ENCODE assay signal across 25 cellular contexts in genomic region chr1:245987222-245987545, GRCh38.
A peak's percentile ranks its signal among the peaks of the same experiment; 100 is the strongest.
DNase-seq lines count a peak whose midpoint lies in the region; ATAC-seq, FAIRE-seq and TF ChIP-seq lines count a peak whose summit lies in the region.
"Had no signal": no experiment of that assay in that cellular context is flagged by ENCODE, and none has a peak within 500 bp of the region (broad histone marks: within the 10 kb centered on the region; RNA-seq: fewer than 3 reads in every experiment).

No MANE protein-coding gene starts in this region.

- TF ChIP-seq CTCF in BE2C (IDR thresholded peaks at IDR 0.05; ENCODE audit: low read depth, low read length): no peak
- TF ChIP-seq CTCF in endothelial cell of umbilical vein (IDR thresholded peaks at IDR 0.05; ENCODE audit: extremely low read depth in 1 of 2, insufficient read depth in 1 of 2, low read depth in 1 of 2, low read length in 2 of 2): no peak
- TF ChIP-seq CTCF in osteoblast (IDR thresholded peaks at IDR 0.05; ENCODE audit: extremely low read depth, low read depth, low read length): no peak
- TF ChIP-seq CTCF in endothelial cell (IDR thresholded peaks at IDR 0.05; ENCODE audit: unreplicated experiment): no peak

- no peak overlapping the region for H3K27ac Mint-ChIP-seq in endothelial cell (ENCODE audit: unreplicated experiment)
- no peak overlapping the region for H3K27ac Mint-ChIP-seq in naive thymus-derived CD4-positive, alpha-beta T cell
- H3K27ac Mint-ChIP-seq: activated naive CD4-positive, alpha-beta T cell treated with anti-CD3 and anti-CD28 coated beads for 36 hours; CD14-positive monocyte had no signal

- intact Hi-C loops in endothelial cell of umbilical vein (cut with micrococcal nuclease): no loop called here
- intact Hi-C loops in naive thymus-derived CD4-positive, alpha-beta T cell (cut with micrococcal nuclease): no loop called here

- H3K36me3 ChIP-seq in BE2C (peaks cover 8% of the 10 kb centered on the region), endothelial cell of umbilical vein (ENCODE audit: control insufficient read depth in 2 of 2, extremely low read depth in 1 of 2, insufficient read depth in 2 of 2, low read length in 2 of 2) (no peaks in the 10 kb centered on the region), osteoblast (ENCODE audit: insufficient read depth, low read length) (no peaks in the 10 kb centered on the region)
- no peaks in the 10 kb centered on the region for H3K36me3 ChIP-seq in naive thymus-derived CD4-positive, alpha-beta T cell (ENCODE audit: control insufficient read depth in 2 of 3, insufficient read depth in 3 of 3, low read length in 3 of 3)
- H3K36me3 ChIP-seq: colonic mucosa, esophagus squamous epithelium had no signal

- no peak overlapping the region for H3K4me3 Mint-ChIP-seq in endothelial cell (ENCODE audit: unreplicated experiment)
- H3K4me3 Mint-ChIP-seq in naive thymus-derived CD4-positive, alpha-beta T cell: no peak overlapping the region
- H3K4me3 Mint-ChIP-seq: activated naive CD4-positive, alpha-beta T cell treated with anti-CD3 and anti-CD28 coated beads for 36 hours; CD14-positive monocyte had no signal

- H3K9me3 Mint-ChIP-seq in endothelial cell (ENCODE audit: unreplicated experiment): no peaks in the 10 kb centered on the region
- H3K9me3 Mint-ChIP-seq in naive thymus-derived CD4-positive, alpha-beta T cell: peaks cover 0 to 3% (median 0%) of the 10 kb centered on the region in 11 donors
- H3K9me3 Mint-ChIP-seq: activated naive CD4-positive, alpha-beta T cell treated with anti-CD3 and anti-CD28 coated beads for 36 hours had no signal

- no peaks in the 10 kb centered on the region for H3K4me1 Mint-ChIP-seq in endothelial cell (ENCODE audit: unreplicated experiment)
- peaks cover 0 to 5% (median 0%) of the 10 kb centered on the region in 7 donors for H3K4me1 Mint-ChIP-seq in naive thymus-derived CD4-positive, alpha-beta T cell

- DNase-seq in BE2C (no peak), RCC 7860 (ENCODE audit: low spot score) (peak; percentile 28), endothelial cell of umbilical vein (ENCODE audit: low read depth, low spot score) (no peak), osteoblast (ENCODE audit: insufficient read length, low spot score, missing footprints) (no peak), endothelial cell (ENCODE audit: low spot score) (no peak), HEK293T (ENCODE audit: extremely low spot score) (no peak)
- DNase-seq in naive thymus-derived CD4-positive, alpha-beta T cell: no peak
- DNase-seq: activated CD4-positive, alpha-beta T cell treated with anti-CD3 and anti-CD28 coated beads for 48 hours; activated naive CD4-positive, alpha-beta T cell treated with anti-CD3 and anti-CD28 coated beads for 36 hours; activated T-cell treated with anti-CD3 and anti-CD28 coated beads, Interleukin-2, amount 50 U/mL, for 48 hours; colonic mucosa; effector memory CD4-positive, alpha-beta T cell; esophagus squamous epithelium; KG1; kidney; NCI-H524; occipital lobe; retina; stimulated activated CD4-positive, alpha-beta T cell treated with anti-CD3 and anti-CD28 coated beads, Interleukin-4, amount 100 ng/mL, for 24 hours; stimulated activated naive CD4-positive, alpha-beta T cell had no signal

- no peaks in the 10 kb centered on the region for H3K36me3 Mint-ChIP-seq in endothelial cell (ENCODE audit: low read depth, unreplicated experiment)
- H3K36me3 Mint-ChIP-seq in naive thymus-derived CD4-positive, alpha-beta T cell: peaks cover 0 to 19% (median 6%) of the 10 kb centered on the region in 5 donors
- H3K36me3 Mint-ChIP-seq: CD14-positive monocyte had no signal

- no peaks in the 10 kb centered on the region for H3K79me2 ChIP-seq in endothelial cell of umbilical vein (ENCODE audit: control insufficient read depth, insufficient read depth, low read length)
- no peaks in the 10 kb centered on the region for H3K79me2 ChIP-seq in osteoblast (ENCODE audit: insufficient read depth, low read length)

- no peak for ATAC-seq in HG02885 (IDR thresholded peaks at IDR 0.05; ENCODE audit: poor library complexity, unreplicated experiment)
- no peak for ATAC-seq in naive thymus-derived CD4-positive, alpha-beta T cell

- no peak overlapping the region for H2AFZ ChIP-seq in endothelial cell of umbilical vein (ENCODE audit: low read depth, low read length)
- H2AFZ ChIP-seq in osteoblast (ENCODE audit: low read length): no peak overlapping the region

- H3K27me3 ChIP-seq in BE2C (no peaks in the 10 kb centered on the region), endothelial cell of umbilical vein (ENCODE audit: control insufficient read depth in 2 of 2, insufficient read depth in 2 of 2, low read length in 2 of 2) (no peaks in the 10 kb centered on the region), osteoblast (ENCODE audit: insufficient read depth, low read length) (no peaks in the 10 kb centered on the region)
- no peaks in the 10 kb centered on the region for H3K27me3 ChIP-seq in naive thymus-derived CD4-positive, alpha-beta T cell (ENCODE audit: control insufficient read depth in 2 of 2, insufficient read depth in 2 of 2, low read length in 2 of 2)
- H3K27me3 ChIP-seq: colonic mucosa, esophagus squamous epithelium had no signal

- peak overlapping the region; percentile 83 for H3K4me3 ChIP-seq in BE2C (ENCODE audit: low read depth, low read length)
- H3K4me3 ChIP-seq in endothelial cell of umbilical vein (replicated peaks in 1 of 3; ENCODE audit: insufficient read depth in 1 of 3, low read depth in 1 of 3, low read length in 3 of 3): no peak overlapping the region
- H3K4me3 ChIP-seq in osteoblast (ENCODE audit: insufficient read depth, low read length): no peak overlapping the region
- no peak overlapping the region for H3K4me3 ChIP-seq in naive thymus-derived CD4-positive, alpha-beta T cell (ENCODE audit: low read length)
- H3K4me3 ChIP-seq: colonic mucosa, esophagus squamous epithelium, lung had no signal

- H3K9ac ChIP-seq in endothelial cell of umbilical vein (replicated peaks; ENCODE audit: extremely low read depth, insufficient read depth, low read length): no peak overlapping the region

- FAIRE-seq in RCC 7860 (lab: Jason Lieb, UNC) (no peak), endothelial cell of umbilical vein (lab: Jason Lieb, UNC) (no peak)
- FAIRE-seq: bronchial epithelial cell, kidney, urothelium cell line had no signal

- H3K9me1 ChIP-seq in endothelial cell of umbilical vein (replicated peaks; ENCODE audit: control insufficient read depth, extremely low read depth, insufficient read depth, low read length): no peaks in the 10 kb centered on the region

- H4K20me1 ChIP-seq in endothelial cell of umbilical vein (replicated peaks; ENCODE audit: control insufficient read depth, extremely low read depth, insufficient read depth, low read length) (no peaks in the 10 kb centered on the region), osteoblast (ENCODE audit: insufficient read depth, low read length) (peaks cover 5% of the 10 kb centered on the region)

- POLR2A ChIA-PET in endothelial cell of umbilical vein (lab: Charles Lee): no interaction called here
- POLR2A ChIA-PET in HEK293T (lab: Yijun Ruan, JAX): no interaction called here
- POLR2A ChIA-PET in naive thymus-derived CD4-positive, alpha-beta T cell (lab: Charles Lee): no interaction called here

- no TSS peak for BruUV-seq in endothelial cell of umbilical vein (replicated peaks; lab: Mats Ljungman, UMichigan)

- H3K4me1 ChIP-seq in BE2C (peaks cover 8% of the 10 kb centered on the region), endothelial cell of umbilical vein (ENCODE audit: control insufficient read depth, extremely low read depth, insufficient read depth, low read length) (peaks cover 12% of the 10 kb centered on the region), osteoblast (ENCODE audit: insufficient read depth, low read length) (peaks cover 22% of the 10 kb centered on the region)
- no peaks in the 10 kb centered on the region for H3K4me1 ChIP-seq in naive thymus-derived CD4-positive, alpha-beta T cell (ENCODE audit: control insufficient read depth in 2 of 2, insufficient read depth in 2 of 2, low read length in 2 of 2)
- H3K4me1 ChIP-seq: colonic mucosa had no signal

- dilution Hi-C loops in endothelial cell of umbilical vein (cut with MboI; ENCODE audit: extremely low pct_ligation_motif_present, low sequenced_read_pairs): no loop called here

- H3K27ac ChIP-seq in endothelial cell of umbilical vein (ENCODE audit: insufficient read depth, low read depth, low read length) (no peak overlapping the region), osteoblast (ENCODE audit: low read depth, low read length) (peak overlapping the region; percentile 72)
- no peak overlapping the region for H3K27ac ChIP-seq in naive thymus-derived CD4-positive, alpha-beta T cell (ENCODE audit: low read depth, low read length)
- H3K27ac ChIP-seq: colonic mucosa, esophagus squamous epithelium had no signal

- no peak for TF ChIP-seq POLR2A in endothelial cell of umbilical vein (IDR thresholded peaks at IDR 0.05; ENCODE audit: low read depth, low read length)

- H3K9me3 ChIP-seq in BE2C: no peaks in the 10 kb centered on the region
- no peaks in the 10 kb centered on the region for H3K9me3 ChIP-seq in endothelial cell of umbilical vein (replicated peaks; ENCODE audit: control insufficient read depth, insufficient read depth, low read length)
- H3K9me3 ChIP-seq in osteoblast (ENCODE audit: low read depth, low read length): no peaks in the 10 kb centered on the region
- no peaks in the 10 kb centered on the region for H3K9me3 ChIP-seq in naive thymus-derived CD4-positive, alpha-beta T cell (ENCODE audit: control insufficient read depth in 2 of 3, low read length in 3 of 3)
- H3K9me3 ChIP-seq: colonic mucosa, esophagus squamous epithelium had no signal

- CTCF ChIA-PET in endothelial cell of umbilical vein (lab: Charles Lee) (interaction anchor here (1.0 to 2.8 kb wide), 4 partner anchors 14 to 834 kb away, joined by 3 to 15 read pairs (median 6); no protein-coding TSS in a partner anchor), HEK293T (lab: Yijun Ruan, JAX) (no interaction called here)
- CTCF ChIA-PET in naive thymus-derived CD4-positive, alpha-beta T cell (lab: Charles Lee): interaction anchor here (1.6 kb wide), 1 partner anchor 98 kb away, joined by 3 read pairs; no protein-coding TSS in a partner anchor

- no peaks in the 10 kb centered on the region for H3K27me3 Mint-ChIP-seq in endothelial cell (ENCODE audit: unreplicated experiment)
- H3K27me3 Mint-ChIP-seq in naive thymus-derived CD4-positive, alpha-beta T cell: no peaks in the 10 kb centered on the region

- H3K4me2 ChIP-seq in endothelial cell of umbilical vein (ENCODE audit: insufficient read depth, low read length) (peak overlapping the region; percentile 72), osteoblast (ENCODE audit: insufficient read depth, low read length) (peak overlapping the region; percentile 75)

TF ChIP-seq in endothelial cell of umbilical vein, 7 proteins besides CTCF, POLR2A, EP300 and RAD21:
- TF ChIP-seq GATA2 (IDR thresholded peaks at IDR 0.05; ENCODE audit: insufficient read depth, insufficient read length, low read depth, low read length) (peak; percentile 6), EZH2 (IDR thresholded peaks at IDR 0.05; ENCODE audit: borderline replicate concordance, low read depth, low read length, severe bottlenecking) (no peak)

TF ChIP-seq in HEK293T, 16 proteins besides CTCF, POLR2A, EP300 and RAD21 (continues in another document):
- TF ChIP-seq TARDBP (IDR thresholded peaks at IDR 0.05) (no peak), ELF4 (IDR thresholded peaks at IDR 0.05) (no peak), ARNT (IDR thresholded peaks at IDR 0.05) (no peak), SP1 (IDR thresholded peaks at IDR 0.05) (no peak), FOXK2 (IDR thresholded peaks at IDR 0.05) (no peak)
